In genomic region chr19:35030257-35031071, GRCh38 we compare ENCODE assay signal across 8 cellular contexts. TPM values are rescaled to one million over a fixed set of nuclear protein-coding genes. Genes with fewer than 3 reads are reported as not detected.
DNase-seq lines count a peak whose midpoint lies in the region; ATAC-seq and TF ChIP-seq lines count a peak whose summit lies in the region.

Gene SCN1B, plus strand, starts transcription at chr19:35030470. Its CDS starts 351 bp downstream, at chr19:35030821.

- H4K20me1 ChIP-seq in BLaER1 treated with 17β-estradiol and CSF1 and Interleukin-3, amounts not matched to agents 10 nM and 100 nM, result peaks cover 0 to 42% (median 21%) of the 10 kb centered on the region in 11 experiments; a peak in 15 of 22 replicates

- H3K27ac ChIP-seq in BLaER1 treated with 17β-estradiol and CSF1 and Interleukin-3, amounts not matched to agents 10 nM and 100 nM, result peak within 1 kb of the TSS; percentile 35 to 75 (median 59); a peak in 18 of 22 replicates
- no peak within 1 kb of the TSS for H3K27ac ChIP-seq in brain microvascular endothelial cell

- H3K4me2 ChIP-seq in BLaER1 treated with 17β-estradiol and CSF1 and Interleukin-3, amounts not matched to agents 10 nM and 100 nM, result peak within 1 kb of the TSS; percentile 93 to 99 (median 95)

- in situ Hi-C loops in brain microvascular endothelial cell (cut with HindIII; ENCODE audit: low pct_ligation_motif_present, low sequenced_read_pairs), result no loop called here

- peaks cover 33 to 56% (median 48%) of the 10 kb centered on the region in 10 experiments for H3K4me1 ChIP-seq in BLaER1 treated with 17β-estradiol and CSF1 and Interleukin-3, amounts not matched to agents 10 nM and 100 nM

- peak within 1 kb of the TSS; percentile 71 to 90 (median 80) for H3K4me3 ChIP-seq in BLaER1 treated with 17β-estradiol and CSF1 and Interleukin-3, amounts not matched to agents 10 nM and 100 nM
- H3K4me3 ChIP-seq in brain microvascular endothelial cell (ENCODE audit: low read depth, low read length), result peak within 1 kb of the TSS; percentile 51

- DNase-seq in HT-29 (ENCODE audit: low spot score) (peak; percentile 55), UCSD-AML1 (lab: John Stamatoyannopoulos, UW; ENCODE audit: unreplicated experiment) (peak; percentile 52), brain microvascular endothelial cell (peak; percentile 46), iPS-NIHi11 (ENCODE audit: low spot score) (peak; percentile 91)
- peak; percentile 40 to 67 for DNase-seq in stimulated activated CD4-positive, alpha-beta T cell treated with anti-CD3 and anti-CD28 coated beads, Interleukin-12 subunit alpha, Interleukin-12 subunit beta, amount 100 ng/mL, for 24 hours (ENCODE audit: low read depth in 2 of 2)

- H3K27me3 ChIP-seq in BLaER1 treated with 17β-estradiol and CSF1 and Interleukin-3, amounts not matched to agents 10 nM and 100 nM, result peaks cover 0 to 52% (median 42%) of the 10 kb centered on the region in 11 experiments; a peak in 18 of 22 replicates
- H3K27me3 ChIP-seq in brain microvascular endothelial cell (replicated peaks), result no peaks in the 10 kb centered on the region

- no peak for ATAC-seq in HG02763 (IDR thresholded peaks at IDR 0.05; ENCODE audit: unreplicated experiment)
- ATAC-seq in GM21447 (IDR thresholded peaks at IDR 0.05; ENCODE audit: unreplicated experiment), result no peak

- H3K36me3 ChIP-seq in BLaER1 treated with 17β-estradiol and CSF1 and Interleukin-3, amounts not matched to agents 10 nM and 100 nM, result peaks cover 30 to 58% (median 34%) of the 10 kb centered on the region in 11 experiments
- peaks cover 25% of the 10 kb centered on the region for H3K36me3 ChIP-seq in brain microvascular endothelial cell (replicated peaks)

- H3K9me3 ChIP-seq in BLaER1 treated with 17β-estradiol and CSF1 and Interleukin-3, amounts not matched to agents 10 nM and 100 nM (replicated peaks in 1 of 11), result no peaks in the 10 kb centered on the region

- peak within 1 kb of the TSS; percentile 65 to 82 (median 80) for H3K9ac ChIP-seq in BLaER1 treated with 17β-estradiol and CSF1 and Interleukin-3, amounts not matched to agents 10 nM and 100 nM

- TF ChIP-seq CTCF in brain microvascular endothelial cell (IDR thresholded peaks at IDR 0.05; ENCODE audit: low read depth, low read length, missing control alignments), result no peak

RNA-seq across cellular contexts. Expression of gene SCN1B, which starts in this region (rescaled TPM):
- 0.25 and 0.73 TPM in 2 replicates for total RNA-seq in HT-29 (2014; rRNA removed; shearing (Covaris generic))

Comparison
In these comparisons a context has a peak if more than half of its experiments do, and no peak if none do; other contexts are left out.
1. Peak in DNase-seq in HT-29; RNA of the gene not detected or under 1 TPM.